22 cellular contexts compared by ENCODE assay signal in genomic region chrX:155871934-155872333, GRCh38. TPM values are rescaled to one million over a fixed set of nuclear protein-coding genes. Genes with fewer than 3 reads are reported as not detected.
A peak's percentile ranks its signal among the peaks of the same experiment; 100 is the strongest.
DNase-seq lines count a peak whose midpoint lies in the region; ATAC-seq, FAIRE-seq and TF ChIP-seq lines count a peak whose summit lies in the region.
"Had no signal": no experiment of that assay in that cellular context is flagged by ENCODE, and none has a peak within 500 bp of the region (broad histone marks: within the 10 kb centered on the region; RNA-seq: fewer than 3 reads in every experiment).

No MANE protein-coding gene starts in this region.

- peaks cover 8% of the 10 kb centered on the region for H3K27me3 Mint-ChIP-seq in chondrocyte (ENCODE audit: low read depth)
- H3K27me3 Mint-ChIP-seq: IgD-negative memory B cell had no signal

- peaks cover 0 to 21% (median 6%) of the 10 kb centered on the region in 4 donors for H3K27me3 ChIP-seq in pancreas
- H3K27me3 ChIP-seq: BLaER1 had no signal

- H3K36me3 Mint-ChIP-seq in chondrocyte (ENCODE audit: low read depth) = peaks cover 2% of the 10 kb centered on the region
- H3K36me3 Mint-ChIP-seq: IgD-negative memory B cell had no signal

- no peaks in the 10 kb centered on the region for H3K4me1 Mint-ChIP-seq in chondrocyte (ENCODE audit: low read depth)

- H3K27ac Mint-ChIP-seq in chondrocyte (ENCODE audit: unreplicated experiment) = no peak overlapping the region
- H3K27ac Mint-ChIP-seq: CD4-positive, alpha-beta T cell; IgD-negative memory B cell had no signal

- DNase-seq in NCI-H1105 treated with DMSO at 0.1 percent for 48 hours (lab: John Stamatoyannopoulos, UW) = peak; percentile 18
- no peak for DNase-seq in NCI-H1105 (lab: John Stamatoyannopoulos, UW)
- peak in 2 of 3 experiments; percentile 29 to 88 for DNase-seq in NCI-H1417 (lab: John Stamatoyannopoulos, UW)
- DNase-seq in NCI-H69 (lab: John Stamatoyannopoulos, UW) = peak; percentile 85
- peak; percentile 30 for DNase-seq in foreskin melanocyte
- no peak for DNase-seq in chondrocyte (ENCODE audit: low spot score)
- DNase-seq in pancreas = no peak
- DNase-seq in stimulated activated CD4-positive, alpha-beta T cell treated with anti-CD3 and anti-CD28 coated beads, Interleukin-4, amount 100 ng/mL, for 1 hour = no peak
- DNase-seq: ACHN; CD4-positive, alpha-beta T cell; DND-41; NCI-H1694; NCI-H2171; NCI-H446; NCI-H82; Right ventricle myocardium superior; T1000 had no signal

- no peak for TF ChIP-seq CTCF in chondrocyte (IDR thresholded peaks at IDR 0.05)
- no peak for TF ChIP-seq CTCF in pancreas (IDR thresholded peaks at IDR 0.05)

- H3K9me3 ChIP-seq in pancreas = no peaks in the 10 kb centered on the region

- intact Hi-C loops in pancreas (cut with DNase I) = no loop called here

- FAIRE-seq in pancreas (lab: Jason Lieb, UNC) = no peak
- FAIRE-seq: GM12891, H1 had no signal

- H3K27ac ChIP-seq in pancreas = no peak overlapping the region
- H3K27ac ChIP-seq: 22Rv1, BLaER1 had no signal

- no peak overlapping the region for H3K4me3 ChIP-seq in pancreas
- H3K4me3 ChIP-seq: BLaER1 had no signal

- H3K4me3 Mint-ChIP-seq in chondrocyte (ENCODE audit: unreplicated experiment) = no peak overlapping the region
- H3K4me3 Mint-ChIP-seq: CD4-positive, alpha-beta T cell; IgD-negative memory B cell had no signal

- H3K9me3 Mint-ChIP-seq in chondrocyte (ENCODE audit: low read depth) = peaks cover 18% of the 10 kb centered on the region

- no peaks in the 10 kb centered on the region for H3K4me1 ChIP-seq in pancreas
- H3K4me1 ChIP-seq: BLaER1 had no signal

- H3K36me3 ChIP-seq in pancreas = no peaks in the 10 kb centered on the region
- H3K36me3 ChIP-seq: BLaER1 had no signal

- ATAC-seq in pancreas = no peak

RNA-seq across cellular contexts. Expression of gene VAMP7, which starts 9.2 kb away (rescaled TPM):
- total RNA-seq in chondrocyte (35.7 to 40.3 TPM (median 37.4 TPM) in 3 replicates), pancreas (10 to 100 TPM in 5 of 6 donors, 1 to 10 TPM in 1; 9.4 to 16.4 (median 12.9) TPM)
- 10 to 100 TPM in 1 of 2 donors, 1 to 10 TPM in 1; 7.0 to 11.1 TPM for polyA plus RNA-seq in pancreas

Comparison
In these comparisons a context has a peak if more than half of its experiments do, and no peak if none do; other contexts are left out.
1. DNase-seq: peak in NCI-H1105 treated with DMSO at 0.1 percent for 48 hours (single experiment), NCI-H1417 (2 of 3), NCI-H69 (single experiment) and foreskin melanocyte (single experiment); none in NCI-H1105 (single experiment), chondrocyte (single experiment), pancreas (0 of 6) and stimulated activated CD4-positive, alpha-beta T cell treated with anti-CD3 and anti-CD28 coated beads, Interleukin-4, amount 100 ng/mL, for 1 hour (single experiment).